ENCODE assay signal across 22 cellular contexts in genomic region chr19:28257396-28257795, GRCh38.
DNase-seq lines count a peak whose midpoint lies in the region; ATAC-seq and TF ChIP-seq lines count a peak whose summit lies in the region.
"Had no signal": no experiment of that assay in that cellular context is flagged by ENCODE, and none has a peak within 500 bp of the region (broad histone marks: within the 10 kb centered on the region; RNA-seq: fewer than 3 reads in every experiment).

No MANE protein-coding gene starts in this region.

- peak; percentile 5 for DNase-seq in A673 (ENCODE audit: low spot score)
- DNase-seq in NCI-H345 treated with DMSO at 0.1 percent for 48 hours (lab: John Stamatoyannopoulos, UW; ENCODE audit: unreplicated experiment), result peak; percentile 7
- DNase-seq in fibroblast of pulmonary artery (ENCODE audit: low read depth), result peak; percentile 2
- no peak for DNase-seq in NCI-H1417 treated with DMSO at 0.1 percent for 48 hours (lab: John Stamatoyannopoulos, UW)
- DNase-seq: ACHN; AML-193; BE2C; CD4-positive, alpha-beta T cell; CD8-positive, alpha-beta memory T cell; DMS 273 treated with DMSO at 0.1 percent for 48 hours; DMS79; EL; GDM1; H9 had no signal

- H3K27ac ChIP-seq in 22Rv1, result peak overlapping the region; percentile 87
- no peak overlapping the region for H3K27ac ChIP-seq in A673 (ENCODE audit: low read depth, low read length, poor library complexity, severe bottlenecking)
- H3K27ac ChIP-seq: BLaER1 treated with 17β-estradiol and CSF1 and Interleukin-3, amounts not matched to agents 10 nM and 100 nM had no signal

- POLR2A ChIA-PET in A673 (lab: Charles Lee; ENCODE audit: low non-redundant PET), result no interaction called here

- intact Hi-C loops in A673 (cut with micrococcal nuclease; ENCODE audit: unreplicated experiment), result no loop called here

- no peaks in the 10 kb centered on the region for H3K36me3 ChIP-seq in A673 (ENCODE audit: insufficient read depth, low read length, poor library complexity, severe bottlenecking)
- H3K36me3 ChIP-seq: BE2C; BLaER1 treated with 17β-estradiol and CSF1 and Interleukin-3, amounts not matched to agents 10 nM and 100 nM had no signal

- no peaks in the 10 kb centered on the region for H3K4me1 ChIP-seq in A673 (ENCODE audit: insufficient read depth, low read length, poor library complexity, severe bottlenecking)
- H3K4me1 ChIP-seq: BE2C; BLaER1 treated with 17β-estradiol and CSF1 and Interleukin-3, amounts not matched to agents 10 nM and 100 nM had no signal

- CTCF ChIA-PET in A673 (lab: Charles Lee), result no interaction called here

- no peak overlapping the region for H3K4me3 ChIP-seq in A673 (ENCODE audit: low read depth, low read length, poor library complexity, severe bottlenecking)
- no peak overlapping the region for H3K4me3 ChIP-seq in fibroblast of pulmonary artery (replicated peaks; ENCODE audit: low read depth, low read length)
- H3K4me3 ChIP-seq: BLaER1 treated with 17β-estradiol and CSF1 and Interleukin-3, amounts not matched to agents 10 nM and 100 nM; GM12878; GM23338 had no signal

- peaks cover 5% of the 10 kb centered on the region for H3K9me3 ChIP-seq in A673 (ENCODE audit: low read depth, low read length, poor library complexity, severe bottlenecking)
- H3K9me3 ChIP-seq: BE2C; BLaER1 treated with 17β-estradiol and CSF1 and Interleukin-3, amounts not matched to agents 10 nM and 100 nM had no signal

- BruUV-seq in A673 (replicated peaks; lab: Mats Ljungman, UMichigan), result no TSS peak

- H3K27me3 ChIP-seq in A673 (replicated peaks; ENCODE audit: insufficient read depth, low read depth, low read length, poor library complexity), result no peaks in the 10 kb centered on the region
- H3K27me3 ChIP-seq: BE2C; BLaER1 treated with 17β-estradiol and CSF1 and Interleukin-3, amounts not matched to agents 10 nM and 100 nM had no signal

- no peak for ATAC-seq in GM19397 (IDR thresholded peaks at IDR 0.05; ENCODE audit: unreplicated experiment)
- no peak for ATAC-seq in GM19463 (IDR thresholded peaks at IDR 0.05; ENCODE audit: unreplicated experiment)
- no peak for ATAC-seq in GM18502 (IDR thresholded peaks at IDR 0.05; ENCODE audit: poor library complexity, unreplicated experiment)
- ATAC-seq: GM12878, GM23338, HCT116 had no signal

- TF ChIP-seq CTCF in 22Rv1 (IDR thresholded peaks at IDR 0.05) (no peak), A673 (conservative IDR thresholded peaks at IDR 0.05; ENCODE audit: low read depth, low read length) (no peak), fibroblast of pulmonary artery (IDR thresholded peaks at IDR 0.05; ENCODE audit: low read length, missing control alignments) (no peak)
